ENCODE assay signal across 29 cellular contexts in genomic region chr2:30866974-30867373, GRCh38. TPM values are rescaled to one million over a fixed set of nuclear protein-coding genes. Genes with fewer than 3 reads are reported as not detected.
DNase-seq lines count a peak whose midpoint lies in the region; ATAC-seq, FAIRE-seq and TF ChIP-seq lines count a peak whose summit lies in the region.
"Had no signal": no experiment of that assay in that cellular context is flagged by ENCODE, and none has a peak within 500 bp of the region (broad histone marks: within the 10 kb centered on the region; RNA-seq: fewer than 3 reads in every experiment).

No MANE protein-coding gene starts in this region.

- intact Hi-C loops in MCF 10A (cut with micrococcal nuclease) (no loop called here), breast epithelium (cut with DNase I; ENCODE audit: low total_unique reads) (no loop called here), K562 (cut with micrococcal nuclease) (loop anchor here (10.0 kb wide), 1 partner anchor 468 kb away; no protein-coding TSS in a partner anchor), pancreas (cut with DNase I) (no loop called here)

- POLR2A ChIA-PET in MCF 10A (lab: Yijun Ruan, JAX), result no interaction called here
- POLR2A ChIA-PET in K562 (lab: Yijun Ruan, JAX), result interaction anchor here (0.6 kb wide), 1 partner anchor 141 kb away, joined by 3 read pairs; no protein-coding TSS in a partner anchor

- no peak for TF ChIP-seq POLR2A in breast epithelium (IDR thresholded peaks at IDR 0.05)
- TF ChIP-seq POLR2A in K562 (conservative IDR thresholded peaks at IDR 0.05), result no peak

- no peaks in the 10 kb centered on the region for H3K9me1 ChIP-seq in K562 (ENCODE audit: control insufficient read depth, insufficient read depth, low read length)

- WGBS in K562 (ENCODE audit: insufficient coverage, low coverage, missing lambda C conversion rate), result 0% methylated on average over 5 of the region's 5 CpGs
- 64 to 78% methylated on average over 5 of the region's 5 CpGs for WGBS in pancreas, 2 donors

- no peak overlapping the region for H3K9ac ChIP-seq in K562 (ENCODE audit: insufficient read depth in 1 of 2, low read depth in 2 of 2, low read length in 2 of 2)

- no peak for TF ChIP-seq CTCF in MCF 10A (IDR thresholded peaks at IDR 0.05; ENCODE audit: unreplicated experiment)
- TF ChIP-seq CTCF in breast epithelium (IDR thresholded peaks at IDR 0.05), result no peak
- TF ChIP-seq CTCF in K562 (IDR thresholded peaks at IDR 0.05 in 2 of 3, conservative IDR thresholded peaks at IDR 0.05 in 1 of 3; ENCODE audit: insufficient read depth in 2 of 3, low read depth in 1 of 3, low read length in 3 of 3), result no peak
- no peak for TF ChIP-seq CTCF in pancreas (IDR thresholded peaks at IDR 0.05)
- no peak for TF ChIP-seq CTCF in osteocyte (IDR thresholded peaks at IDR 0.05)

- H3K9me3 Mint-ChIP-seq in MCF 10A (ENCODE audit: unreplicated experiment), result no peaks in the 10 kb centered on the region
- H3K9me3 Mint-ChIP-seq in osteocyte (ENCODE audit: unreplicated experiment), result no peaks in the 10 kb centered on the region
- H3K9me3 Mint-ChIP-seq: natural killer cell treated with Interleukin-12 subunit alpha and Interleukin-12 subunit beta and Interleukin-15 and Interleukin-18, amount 100 ng/mL, for 72 hours; stimulated activated naive CD8-positive, alpha-beta T cell treated with anti-CD3 and anti-CD28 coated beads, Interleukin-15, Interleukin-2, amounts not matched to agents 100 ng/mL and 50 ng/mL, for 24 hours; T-helper 1 cell treated with Interleukin-12 subunit alpha and Interleukin-12 subunit beta and Interleukin-4 antibody, amounts not matched to agents 30 μg/mL and 1 μg/mL, for 36 hours had no signal

- TF ChIP-seq RAD21 in K562 (CRISPR knock-in tag; conservative IDR thresholded peaks at IDR 0.05 in 1 of 2, IDR thresholded peaks at IDR 0.05 in 1 of 2), result no peak

- no peaks in the 10 kb centered on the region for H3K27me3 Mint-ChIP-seq in MCF 10A (ENCODE audit: insufficient read depth, unreplicated experiment)
- peaks cover 3% of the 10 kb centered on the region for H3K27me3 Mint-ChIP-seq in osteocyte (ENCODE audit: unreplicated experiment)

- no peaks in the 10 kb centered on the region for H3K36me3 Mint-ChIP-seq in MCF 10A (ENCODE audit: insufficient read depth, unreplicated experiment)
- no peaks in the 10 kb centered on the region for H3K36me3 Mint-ChIP-seq in osteocyte (ENCODE audit: unreplicated experiment)
- H3K36me3 Mint-ChIP-seq: natural killer cell treated with Interleukin-12 subunit alpha and Interleukin-12 subunit beta and Interleukin-15 and Interleukin-18, amount 100 ng/mL, for 72 hours had no signal

- no peaks in the 10 kb centered on the region for H3K9me3 ChIP-seq in breast epithelium
- H3K9me3 ChIP-seq in K562 (replicated peaks; ENCODE audit: control insufficient read depth, insufficient read depth, low read depth, low read length), result no peaks in the 10 kb centered on the region
- no peaks in the 10 kb centered on the region for H3K9me3 ChIP-seq in pancreas
- H3K9me3 ChIP-seq: Caco-2, tibial nerve had no signal

- H3K4me1 ChIP-seq in breast epithelium, result no peaks in the 10 kb centered on the region
- no peaks in the 10 kb centered on the region for H3K4me1 ChIP-seq in K562 (replicated peaks in 1 of 2; ENCODE audit: control insufficient read depth in 2 of 2, insufficient read depth in 2 of 2, low read length in 2 of 2)
- H3K4me1 ChIP-seq in pancreas, result no peaks in the 10 kb centered on the region
- H3K4me1 ChIP-seq: Caco-2, tibial nerve had no signal

- H3K27ac ChIP-seq in breast epithelium (no peak overlapping the region), K562 (ENCODE audit: extremely low read depth, low read depth, low read length) (no peak overlapping the region), pancreas (no peak overlapping the region)
- H3K27ac ChIP-seq: 22Rv1, brain microvascular endothelial cell, tibial nerve had no signal

- no peak for TF ChIP-seq EP300 in K562 (IDR thresholded peaks at IDR 0.05; ENCODE audit: low read length)

- H3K79me2 ChIP-seq in K562 (ENCODE audit: control insufficient read depth, insufficient read depth, low read length), result no peaks in the 10 kb centered on the region

- H3K27ac Mint-ChIP-seq in MCF 10A (ENCODE audit: low read depth, unreplicated experiment) (no peak overlapping the region), osteocyte (ENCODE audit: unreplicated experiment) (no peak overlapping the region)
- H3K27ac Mint-ChIP-seq: natural killer cell treated with Interleukin-12 subunit alpha and Interleukin-12 subunit beta and Interleukin-15 and Interleukin-18, amount 100 ng/mL, for 72 hours; stimulated activated naive CD8-positive, alpha-beta T cell treated with anti-CD3 and anti-CD28 coated beads, Interleukin-15, Interleukin-2, amounts not matched to agents 100 ng/mL and 50 ng/mL, for 24 hours; T-helper 1 cell treated with Interleukin-12 subunit alpha and Interleukin-12 subunit beta and Interleukin-4 antibody, amounts not matched to agents 30 μg/mL and 1 μg/mL, for 36 hours had no signal

- H2AFZ ChIP-seq in K562 (ENCODE audit: low read depth, low read length), result no peak overlapping the region

- in situ Hi-C loops in K562 (cut with MboI), result no loop called here

- H3K36me3 ChIP-seq in breast epithelium (no peaks in the 10 kb centered on the region), K562 (ENCODE audit: control insufficient read depth, insufficient read depth, low read length) (no peaks in the 10 kb centered on the region), pancreas (no peaks in the 10 kb centered on the region)
- H3K36me3 ChIP-seq: brain microvascular endothelial cell, tibial nerve had no signal

- H4K20me1 ChIP-seq in K562 (replicated peaks; ENCODE audit: control insufficient read depth, insufficient read depth, low read length), result no peaks in the 10 kb centered on the region

- peak; percentile 21 for DNase-seq in MCF 10A (ENCODE audit: unreplicated experiment)
- no peak for DNase-seq in breast epithelium (ENCODE audit: low spot score in 2 of 2)
- DNase-seq in NOMO-1 treated with DMSO at 0.1 percent for 48 hours (lab: John Stamatoyannopoulos, UW; ENCODE audit: unreplicated experiment), result peak; percentile 92
- DNase-seq in K562 (ENCODE audit: extremely low read depth in 1 of 4, low spot score in 3 of 4), result no peak
- no peak for DNase-seq in stimulated activated naive CD4-positive, alpha-beta T cell treated with Interleukin-2 at 50 U/mL for 16 hours (lab: John Stamatoyannopoulos, UW)
- no peak for DNase-seq in UCSD-AML1 (lab: John Stamatoyannopoulos, UW; ENCODE audit: unreplicated experiment)
- DNase-seq in pancreas, result no peak
- DNase-seq in osteocyte (ENCODE audit: extremely low spot score, unreplicated experiment), result no peak
- DNase-seq: activated CD4-positive, alpha-beta T cell treated with anti-CD3 and anti-CD28 coated beads, Interleukin-2, amount 50 U/mL, for 1 hour; activated CD8-positive, alpha-beta memory T cell treated with anti-CD3 and anti-CD28 coated beads, Interleukin-2, amount 50 U/mL, for 48 hours; activated effector memory CD4-positive, alpha-beta T cell treated with Interleukin-2 at 50 U/mL for 16 hours; brain microvascular endothelial cell; Caco-2; glutamatergic neuron; IMR-90; NCI-H2107; NCI-H524; PC-3; SHP77 treated with DMSO at 0.1 percent for 48 hours had no signal

- no peaks in the 10 kb centered on the region for H3K27me3 ChIP-seq in breast epithelium
- H3K27me3 ChIP-seq in K562 (ENCODE audit: control insufficient read depth in 2 of 2, insufficient read depth in 2 of 2, low read length in 2 of 2), result peaks cover 0 to 5% of the 10 kb centered on the region in 2 experiments; a peak in 3 of 5 replicates
- H3K27me3 ChIP-seq in pancreas, result no peaks in the 10 kb centered on the region
- H3K27me3 ChIP-seq: brain microvascular endothelial cell, tibial nerve had no signal

- BruUV-seq in MCF 10A (replicated peaks; lab: Mats Ljungman, UMichigan) (no TSS peak), K562 (replicated peaks; lab: Mats Ljungman, UMichigan) (no TSS peak)

- ATAC-seq in K562 (no peak), pancreas (no peak)
- ATAC-seq: natural killer cell treated with Interleukin-12 subunit alpha and Interleukin-12 subunit beta and Interleukin-15 and Interleukin-18, amount 100 ng/mL, for 72 hours; PC-3 had no signal

- CTCF ChIA-PET in MCF 10A (lab: Yijun Ruan, JAX) (interaction anchor here (0.7 kb wide), 1 partner anchor 466 kb away, joined by 4 read pairs; no protein-coding TSS in a partner anchor), K562 (lab: Yijun Ruan, JAX; ENCODE audit: low intra/inter-chr PET ratio) (no interaction called here)

- no peak overlapping the region for H3K4me2 ChIP-seq in K562 (ENCODE audit: insufficient read depth, low read length)

- H3K4me3 ChIP-seq in breast epithelium (no peak overlapping the region), K562 (no peak overlapping the region), pancreas (no peak overlapping the region)
- H3K4me3 ChIP-seq: tibial nerve had no signal

- H3K4me3 Mint-ChIP-seq in MCF 10A (ENCODE audit: unreplicated experiment) (no peak overlapping the region), osteocyte (ENCODE audit: unreplicated experiment) (no peak overlapping the region)
- H3K4me3 Mint-ChIP-seq: natural killer cell treated with Interleukin-12 subunit alpha and Interleukin-12 subunit beta and Interleukin-15 and Interleukin-18, amount 100 ng/mL, for 72 hours; stimulated activated naive CD8-positive, alpha-beta T cell treated with anti-CD3 and anti-CD28 coated beads, Interleukin-15, Interleukin-2, amounts not matched to agents 100 ng/mL and 50 ng/mL, for 24 hours; T-helper 1 cell treated with Interleukin-12 subunit alpha and Interleukin-12 subunit beta and Interleukin-4 antibody, amounts not matched to agents 30 μg/mL and 1 μg/mL, for 36 hours had no signal

- FAIRE-seq in K562 (lab: Jason Lieb, UNC) (no peak), pancreas (lab: Jason Lieb, UNC) (no peak)
- FAIRE-seq: colon, endometrium had no signal

- peaks cover 1% of the 10 kb centered on the region for H3K4me1 Mint-ChIP-seq in MCF 10A (ENCODE audit: insufficient read depth, unreplicated experiment)
- no peaks in the 10 kb centered on the region for H3K4me1 Mint-ChIP-seq in osteocyte (ENCODE audit: unreplicated experiment)

RNA-seq across cellular contexts. Expression of gene CAPN13, which starts 59.7 kb away (rescaled TPM):
- total RNA-seq in MCF 10A (2022), result not detected in 2 replicates
- total RNA-seq in breast epithelium, result 10 to 100 TPM in 2 of 3 donors, not detected in 1; 33.8 to 44.6 TPM
- total RNA-seq in K562 (2011; cell fraction: chromatin; rRNA removed; ENCODE audit: low replicate concordance), result not detected in 2 replicates
- not detected in 2 replicates for total RNA-seq in K562 (2011; cell fraction: nucleolus; rRNA removed)
- not detected in 2 replicates for total RNA-seq in K562 (2011; cell fraction: nucleoplasm; rRNA removed)
- total RNA-seq in K562 (2014; rRNA removed), result not detected in 2 replicates
- total RNA-seq in K562 (2014; rRNA removed; fragmentation: Illumina TruSeq; extraction: Trizol), result not detected in 2 replicates
- total RNA-seq in K562 (2015; rRNA removed; fragmentation: Illumina TruSeq; extraction: Trizol), result not detected in 2 replicates
- total RNA-seq in K562 (2021), result not detected in 2 replicates
- not detected in 2 replicates for polyA plus RNA-seq in K562 (2011; rRNA removed)
- not detected in 2 replicates for polyA plus RNA-seq in K562 (2011; cell fraction: cytosol; rRNA removed)
- not detected in 2 replicates for polyA plus RNA-seq in K562 (2011; cell fraction: nucleus; rRNA removed)
- not detected in 2 replicates for polyA plus RNA-seq in K562 (2012)
- not detected in 2 replicates for polyA plus RNA-seq in K562 (2014; fragmentation: Illumina TruSeq; extraction: Trizol)
- not detected for polyA plus RNA-seq in K562 (2014; fragmentation: Nextera tagmentation; extraction: Ambion mirVana)
- polyA plus RNA-seq in K562 (2014; rRNA removed), result not detected in 2 replicates
- not detected in 2 replicates for polyA minus RNA-seq in K562 (2011; rRNA and poly(A)+ RNA removed)
- not detected in 2 replicates for polyA minus RNA-seq in K562 (2011; cell fraction: cytosol; rRNA and poly(A)+ RNA removed)
- not detected in 2 replicates for polyA minus RNA-seq in K562 (2011; cell fraction: nucleus; rRNA and poly(A)+ RNA removed)
- 10 to 100 TPM in 1 of 6 donors, 1 to 10 TPM in 5; 2.7 to 11.2 (median 5.5) TPM for total RNA-seq in pancreas
- polyA plus RNA-seq in pancreas, result 10 to 100 TPM in 1 of 2 donors, 1 to 10 TPM in 1; 8.5 to 18.3 TPM
- not detected in 2 replicates for total RNA-seq in osteocyte
- total RNA-seq: Daoy; IMR-90; mesenteric fat pad; natural killer cell treated with Interleukin-12 subunit alpha and Interleukin-12 subunit beta and Interleukin-15 and Interleukin-18, amount 100 ng/mL, for 72 hours; posterior vena cava; tibial nerve had no signal
- polyA plus RNA-seq: IMR-90 had no signal

Comparison
In these comparisons a context has a peak if more than half of its experiments do, and no peak if none do; other contexts are left out.
1. DNase-seq: peak in MCF 10A (single experiment) and NOMO-1 treated with DMSO at 0.1 percent for 48 hours (single experiment); none in breast epithelium (0 of 2), K562 (0 of 4), stimulated activated naive CD4-positive, alpha-beta T cell treated with Interleukin-2 at 50 U/mL for 16 hours (single experiment), UCSD-AML1 (single experiment), pancreas (0 of 6) and osteocyte (single experiment).